ENCODE assay signal across 8 cellular contexts in the genomic region with DNA sequence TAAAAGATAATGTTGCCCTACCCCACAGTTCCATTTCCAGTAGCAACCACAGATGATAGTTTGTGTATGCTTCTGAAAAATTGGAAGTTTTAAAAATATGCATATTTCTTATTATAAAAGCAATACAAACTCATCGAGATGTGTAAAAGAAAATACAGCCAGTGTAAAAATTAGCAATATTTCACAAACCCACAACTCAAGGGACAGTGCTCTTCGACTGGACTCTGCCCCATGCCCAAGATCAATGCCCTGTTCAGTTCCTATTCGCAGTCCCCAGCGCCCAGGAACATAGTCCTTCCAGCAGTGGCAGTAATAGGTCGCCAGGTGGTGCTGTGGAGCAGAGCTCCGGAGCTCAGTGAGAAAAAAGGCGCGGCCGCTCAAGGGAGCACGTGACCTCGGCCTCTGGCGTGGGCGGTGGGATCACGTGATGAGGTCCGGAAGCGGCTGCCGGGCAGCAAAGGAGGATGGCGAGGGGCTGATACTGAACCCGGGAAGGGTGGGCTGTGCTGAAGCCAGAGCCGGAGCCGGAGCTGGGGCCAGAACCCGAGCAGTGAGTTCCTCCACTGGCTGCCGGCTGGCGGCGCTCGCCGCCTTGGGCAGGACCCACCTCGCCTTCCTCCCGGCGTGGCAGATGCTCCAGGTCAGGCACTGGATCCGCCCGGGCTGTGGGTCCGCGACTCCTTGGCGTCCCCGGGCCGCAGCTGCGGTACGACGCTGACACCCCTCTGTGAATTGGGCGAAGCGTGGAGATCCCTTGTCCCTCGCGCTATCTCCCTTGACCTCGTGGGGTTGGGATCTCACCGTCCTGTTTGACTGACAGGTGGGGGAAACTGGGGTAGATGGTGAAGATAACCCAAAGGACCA.
DNase-seq lines count a peak whose midpoint lies in the region; ATAC-seq and FAIRE-seq lines count a peak whose summit lies in the region.

A gene (plus strand): TSS at position 430 of the 864 bp plus-strand sequence. CDS start 11,190 bp downstream, outside the sequence.

- DNase-seq in C1 segment of cervical spinal cord (lab: John Stamatoyannopoulos, UW), result peak; percentile 57 to 95 (median 91)
- DNase-seq in GM19239 (ENCODE audit: insufficient read length, low spot score), result peak; percentile 88
- peak; percentile 92 for DNase-seq in NCI-H510A treated with DMSO at 0.1 percent for 48 hours (lab: John Stamatoyannopoulos, UW)
- peak; percentile 98 for DNase-seq in activated CD4-positive, alpha-beta T cell treated with anti-CD3 and anti-CD28 coated beads for 48 hours
- peak; percentile 16 for DNase-seq in cortex of kidney (lab: John Stamatoyannopoulos, UW)
- peak; percentile 98 for DNase-seq in left kidney (ENCODE audit: low read depth, low spot score)
- DNase-seq in stimulated activated CD4-positive, alpha-beta T cell treated with anti-CD3 and anti-CD28 coated beads, Interleukin-2, amount 100 ng/mL, for 24 hours, result peak; percentile 98 to 99

- peak; percentile 71 for ATAC-seq in HG03442 (IDR thresholded peaks at IDR 0.05; ENCODE audit: unreplicated experiment)

- FAIRE-seq in GM19239 (lab: Jason Lieb, UNC), result peak; percentile 98

Comparison
In these comparisons a context has a peak if more than half of its experiments do, and no peak if none do; other contexts are left out.
1. Peak in every context shown above with its lines: DNase-seq and ATAC-seq.
2. DNase-seq: peak in every context shown above with its lines; median percentile 98 in stimulated activated CD4-positive, alpha-beta T cell treated with anti-CD3 and anti-CD28 coated beads, Interleukin-2, amount 100 ng/mL, for 24 hours; 98 in activated CD4-positive, alpha-beta T cell treated with anti-CD3 and anti-CD28 coated beads for 48 hours; 98 in left kidney; 92 in NCI-H510A treated with DMSO at 0.1 percent for 48 hours; 91 in C1 segment of cervical spinal cord; 88 in GM19239; 16 in cortex of kidney.